In genomic region chr2:135378591-135378990, GRCh38 we compare ENCODE assay signal across 11 cellular contexts.
"Had no signal": no experiment of that assay in that cellular context is flagged by ENCODE, and none has a peak within 500 bp of the region (broad histone marks: within the 10 kb centered on the region; RNA-seq: fewer than 3 reads in every experiment).

No MANE protein-coding gene starts in this region.

- H3K36me3 ChIP-seq: HAP-1 had no signal

- H3K4me3 ChIP-seq: GM23248, GM23338, HAP-1 had no signal

- H3K4me2 ChIP-seq: GM23338 had no signal

- ATAC-seq: GM23338, HCT116 had no signal

- H2AFZ ChIP-seq: GM23248, GM23338 had no signal

- H3K9ac ChIP-seq: GM23248 had no signal

- FAIRE-seq: H1, H54 had no signal

- H3K4me1 ChIP-seq: HAP-1 had no signal

- H3K9me3 ChIP-seq: HAP-1 had no signal

- DNase-seq: GM23248, GOT3, H7, H9, HCEC 1CT, HFFc6 had no signal

- H3K27ac Mint-ChIP-seq: GM23338, H9, HFFc6 had no signal

- H3K27ac ChIP-seq: GM23248 had no signal

- H3K4me3 Mint-ChIP-seq: GM23338, H9, HFFc6 had no signal
